ENCODE assay signal across 8 cellular contexts in genomic region chr3:142027713-142028112, GRCh38.
DNase-seq lines count a peak whose midpoint lies in the region.

No MANE protein-coding gene starts in this region.

- H3K9me3 ChIP-seq in HAP-1 (no peaks in the 10 kb centered on the region), iPS-15b (ENCODE audit: control insufficient read depth, insufficient read depth, low read length) (no peaks in the 10 kb centered on the region)

- H3K4me1 Mint-ChIP-seq in activated naive CD4-positive, alpha-beta T cell treated with anti-CD3 and anti-CD28 coated beads, Interleukin-2, amount 10 ng/mL, durations not matched to agents 7 days and 5 days = peaks cover 14% of the 10 kb centered on the region

- CTCF ChIA-PET in activated naive CD4-positive, alpha-beta T cell treated with anti-CD3 and anti-CD28 coated beads, Interleukin-2, amount 10 ng/mL, durations not matched to agents 7 days and 5 days (lab: Charles Lee) = interaction anchor here (1.7 kb wide), 1 partner anchor 252 kb away, joined by 6 read pairs; no protein-coding TSS in a partner anchor

- H3K36me3 ChIP-seq in HAP-1 (replicated peaks) = no peaks in the 10 kb centered on the region
- no peaks in the 10 kb centered on the region for H3K36me3 ChIP-seq in iPS-15b (ENCODE audit: control insufficient read depth, insufficient read depth, low read length)

- peak overlapping the region; percentile 80 for H3K4me3 Mint-ChIP-seq in activated naive CD4-positive, alpha-beta T cell treated with anti-CD3 and anti-CD28 coated beads, Interleukin-2, amount 10 ng/mL, durations not matched to agents 7 days and 5 days

- peaks cover 8% of the 10 kb centered on the region for H3K4me1 ChIP-seq in HAP-1
- H3K4me1 ChIP-seq in iPS-15b (ENCODE audit: control insufficient read depth, insufficient read depth, low read length) = peaks cover 3% of the 10 kb centered on the region

- peak overlapping the region in 16 of 21 experiments; percentile 0 to 67 (median 39) for H3K27ac ChIP-seq in skin epidermis

- no peaks in the 10 kb centered on the region for H3K27me3 ChIP-seq in HAP-1 (ENCODE audit: low read depth)
- H3K27me3 ChIP-seq in iPS-15b (ENCODE audit: control insufficient read depth, insufficient read depth, low read length) = no peaks in the 10 kb centered on the region

- in situ Hi-C loops in HAP-1 (cut with MboI; ENCODE audit: low sequenced_read_pairs) = no loop called here

- DNase-seq in NCI-H1436 (lab: John Stamatoyannopoulos, UW) (peak; percentile 21), NCI-H1436 treated with DMSO at 0.1 percent for 48 hours (lab: John Stamatoyannopoulos, UW) (no peak), HAP-1 (ENCODE audit: low spot score in 2 of 2) (peak; percentile 75 to 85), NCI-H2107 (lab: John Stamatoyannopoulos, UW) (peak; percentile 41)
- peak; percentile 38 for DNase-seq in activated naive CD4-positive, alpha-beta T cell treated with anti-CD3 and anti-CD28 coated beads, Interleukin-2, amount 10 ng/mL, durations not matched to agents 7 days and 5 days
- DNase-seq in activated effector memory CD4-positive, alpha-beta T cell treated with anti-CD3 and anti-CD28 coated beads, Interleukin-2, amount 50 U/mL, for 16 hours = no peak

- peaks cover 4% of the 10 kb centered on the region for H3K36me3 Mint-ChIP-seq in activated naive CD4-positive, alpha-beta T cell treated with anti-CD3 and anti-CD28 coated beads, Interleukin-2, amount 10 ng/mL, durations not matched to agents 7 days and 5 days

- H3K27ac Mint-ChIP-seq in activated naive CD4-positive, alpha-beta T cell treated with anti-CD3 and anti-CD28 coated beads, Interleukin-2, amount 10 ng/mL, durations not matched to agents 7 days and 5 days = peak overlapping the region; percentile 56

- no peaks in the 10 kb centered on the region for H3K27me3 Mint-ChIP-seq in activated naive CD4-positive, alpha-beta T cell treated with anti-CD3 and anti-CD28 coated beads, Interleukin-2, amount 10 ng/mL, durations not matched to agents 7 days and 5 days

- H3K4me3 ChIP-seq in HAP-1 = peak overlapping the region; percentile 21
- H3K4me3 ChIP-seq in iPS-15b (ENCODE audit: low read depth, low read length) = peak overlapping the region; percentile 59
- H3K4me3 ChIP-seq in skin epidermis = peak overlapping the region; percentile 27 to 46 (median 38)

- peak overlapping the region; percentile 29 for H3K9ac ChIP-seq in iPS-15b (ENCODE audit: low read depth, low read length)

- no peaks in the 10 kb centered on the region for H3K9me3 Mint-ChIP-seq in activated naive CD4-positive, alpha-beta T cell treated with anti-CD3 and anti-CD28 coated beads, Interleukin-2, amount 10 ng/mL, durations not matched to agents 7 days and 5 days

Comparison
In these comparisons a context has a peak if more than half of its experiments do, and no peak if none do; other contexts are left out.
1. DNase-seq: peak in NCI-H1436 (single experiment), HAP-1 (2 of 2), NCI-H2107 (single experiment) and activated naive CD4-positive, alpha-beta T cell treated with anti-CD3 and anti-CD28 coated beads, Interleukin-2, amount 10 ng/mL, durations not matched to agents 7 days and 5 days (single experiment); none in NCI-H1436 treated with DMSO at 0.1 percent for 48 hours (single experiment) and activated effector memory CD4-positive, alpha-beta T cell treated with anti-CD3 and anti-CD28 coated beads, Interleukin-2, amount 50 U/mL, for 16 hours (single experiment).
2. Peak in every context shown above with its lines, with median percentiles within 50 percentile points of each other: H3K4me3 ChIP-seq.